Comparison of ENCODE assay signal across 12 cellular contexts in the genomic region with DNA sequence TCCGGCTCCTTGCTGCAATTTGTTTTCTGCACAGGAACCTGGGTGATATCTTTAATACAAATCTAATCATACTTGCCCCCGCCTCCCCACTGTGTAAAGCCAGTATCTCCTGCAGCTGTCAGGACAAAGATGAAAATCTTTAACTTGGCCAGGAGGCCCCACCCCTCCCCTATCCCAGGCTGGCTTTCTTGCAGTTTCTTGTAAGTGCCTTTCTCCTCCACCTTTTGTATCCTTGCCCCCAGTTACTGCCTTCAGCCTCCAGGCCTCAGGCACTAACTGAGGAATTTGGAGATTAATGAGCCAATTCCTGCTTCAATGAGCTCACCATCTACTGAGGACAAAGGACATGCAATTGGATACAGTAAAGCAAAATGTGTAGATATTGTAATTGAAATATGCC. TPM values are rescaled to one million over a fixed set of nuclear protein-coding genes. Genes with fewer than 3 reads are reported as not detected.
DNase-seq lines count a peak whose midpoint lies in the region; ATAC-seq and TF ChIP-seq lines count a peak whose summit lies in the region.
"Had no signal": no experiment of that assay in that cellular context is flagged by ENCODE, and none has a peak within 500 bp of the region (broad histone marks: within the 10 kb centered on the region; RNA-seq: fewer than 3 reads in every experiment).

No MANE protein-coding gene starts in this region.

- DNase-seq in GM12864 (ENCODE audit: low read depth): no peak
- peak; percentile 71 for DNase-seq in NCI-H226
- peak; percentile 79 for DNase-seq in neural progenitor cell (ENCODE audit: low spot score)
- no peak for DNase-seq in NCI-H1417 treated with DMSO at 0.1 percent for 48 hours (lab: John Stamatoyannopoulos, UW)
- DNase-seq: activated gamma-delta T cell treated with Interleukin-2 at 50 U/mL for 16 hours, KG1, nucleus accumbens had no signal

- H3K4me3 ChIP-seq in GM12864 (ENCODE audit: low read depth, low read length) (peak overlapping the region; percentile 35; the same call in 1 of the 2 replicates), ectodermal cell (ENCODE audit: insufficient read depth, low read depth, low read length) (no peak overlapping the region), neural progenitor cell (no peak overlapping the region)

- H3K9ac ChIP-seq in neural progenitor cell: no peak overlapping the region

- no peaks in the 10 kb centered on the region for H3K36me3 Mint-ChIP-seq in neural progenitor cell

- H3K4me1 ChIP-seq in ectodermal cell (ENCODE audit: control insufficient read depth, insufficient read depth, low read length): peaks cover 27% of the 10 kb centered on the region
- H3K4me1 ChIP-seq in neural progenitor cell: peaks cover 53% of the 10 kb centered on the region

- no peak overlapping the region for H3K4me3 Mint-ChIP-seq in neural progenitor cell

- peak overlapping the region; percentile 72 for H3K27ac Mint-ChIP-seq in neural progenitor cell

- peak overlapping the region; percentile 57 for H3K4me2 ChIP-seq in neural progenitor cell

- no peaks in the 10 kb centered on the region for H3K27me3 ChIP-seq in ectodermal cell (ENCODE audit: control insufficient read depth, insufficient read depth, low read length, poor library complexity, severe bottlenecking)
- H3K27me3 ChIP-seq in neural progenitor cell: no peaks in the 10 kb centered on the region

- H4K20me1 ChIP-seq in neural progenitor cell (ENCODE audit: low read depth): no peaks in the 10 kb centered on the region

- H3K4me1 Mint-ChIP-seq in neural progenitor cell: peaks cover 42% of the 10 kb centered on the region

- peaks cover 22% of the 10 kb centered on the region for H3F3A ChIP-seq in neural progenitor cell (ENCODE audit: low read depth)

- no peaks in the 10 kb centered on the region for H3K36me3 ChIP-seq in ectodermal cell (ENCODE audit: control insufficient read depth, insufficient read depth, low read length)
- H3K36me3 ChIP-seq in neural progenitor cell: no peaks in the 10 kb centered on the region

- H3K9me3 Mint-ChIP-seq in neural progenitor cell: no peaks in the 10 kb centered on the region

- TF ChIP-seq CTCF in GM12864 (IDR thresholded peaks at IDR 0.05; ENCODE audit: low read depth, low read length, missing control alignments) (no peak), neural progenitor cell (IDR thresholded peaks at IDR 0.05) (no peak)

- H3K9me3 ChIP-seq in ectodermal cell (ENCODE audit: control insufficient read depth, low read length): no peaks in the 10 kb centered on the region
- H3K9me3 ChIP-seq in neural progenitor cell (ENCODE audit: low read depth): no peaks in the 10 kb centered on the region

- peaks cover 6% of the 10 kb centered on the region for H3K27me3 Mint-ChIP-seq in neural progenitor cell (ENCODE audit: insufficient read depth, low read depth)

- H3K27ac ChIP-seq in ectodermal cell (ENCODE audit: insufficient read depth, low read depth, low read length, poor library complexity, severe bottlenecking): peak overlapping the region; percentile 56
- H3K27ac ChIP-seq in neural progenitor cell: peak overlapping the region; percentile 14
- H3K27ac ChIP-seq: RWPE1 had no signal

- WGBS in ectodermal cell, 2 experiments: 56 to 61% methylated on average over 2 of the region's 2 CpGs

- ATAC-seq in HG03469 (IDR thresholded peaks at IDR 0.05; ENCODE audit: unreplicated experiment) (no peak), GM21825 (IDR thresholded peaks at IDR 0.05; ENCODE audit: unreplicated experiment) (no peak), GM18867 (IDR thresholded peaks at IDR 0.05; ENCODE audit: unreplicated experiment) (no peak)

- H2AFZ ChIP-seq in neural progenitor cell (replicated peaks): no peak overlapping the region

- H3K79me2 ChIP-seq in neural progenitor cell (ENCODE audit: low read depth): no peaks in the 10 kb centered on the region

RNA-seq across cellular contexts. Expression of gene GCSAM, which starts 6.5 kb away (rescaled TPM):
- polyA plus RNA-seq in ectodermal cell (2013, experiment 1 of 4): not detected
- polyA plus RNA-seq in ectodermal cell (2013, experiment 2 of 4): not detected
- polyA plus RNA-seq in ectodermal cell (2013, experiment 3 of 4): not detected
- polyA plus RNA-seq in ectodermal cell (2013, experiment 4 of 4): not detected
- not detected in 2 replicates for total RNA-seq in neural progenitor cell (ENCODE audit: low replicate concordance)

RNA-seq across cellular contexts. Expression of gene C3orf52, which starts 40.3 kb away (rescaled TPM):
- polyA plus RNA-seq in ectodermal cell (2013, experiment 1 of 4): 8.0 TPM
- 5.8 TPM for polyA plus RNA-seq in ectodermal cell (2013, experiment 2 of 4)
- polyA plus RNA-seq in ectodermal cell (2013, experiment 3 of 4): 5.1 TPM
- 4.5 TPM for polyA plus RNA-seq in ectodermal cell (2013, experiment 4 of 4)
- total RNA-seq in neural progenitor cell (ENCODE audit: low replicate concordance): 2.4 and 4.9 TPM in 2 replicates

Comparison
In these comparisons a context has a peak if more than half of its experiments do, and no peak if none do; other contexts are left out.
1. DNase-seq: peak in NCI-H226 (single experiment) and neural progenitor cell (single experiment); none in GM12864 (single experiment) and NCI-H1417 treated with DMSO at 0.1 percent for 48 hours (single experiment).